ENCODE assay signal across 8 cellular contexts in the genomic region with DNA sequence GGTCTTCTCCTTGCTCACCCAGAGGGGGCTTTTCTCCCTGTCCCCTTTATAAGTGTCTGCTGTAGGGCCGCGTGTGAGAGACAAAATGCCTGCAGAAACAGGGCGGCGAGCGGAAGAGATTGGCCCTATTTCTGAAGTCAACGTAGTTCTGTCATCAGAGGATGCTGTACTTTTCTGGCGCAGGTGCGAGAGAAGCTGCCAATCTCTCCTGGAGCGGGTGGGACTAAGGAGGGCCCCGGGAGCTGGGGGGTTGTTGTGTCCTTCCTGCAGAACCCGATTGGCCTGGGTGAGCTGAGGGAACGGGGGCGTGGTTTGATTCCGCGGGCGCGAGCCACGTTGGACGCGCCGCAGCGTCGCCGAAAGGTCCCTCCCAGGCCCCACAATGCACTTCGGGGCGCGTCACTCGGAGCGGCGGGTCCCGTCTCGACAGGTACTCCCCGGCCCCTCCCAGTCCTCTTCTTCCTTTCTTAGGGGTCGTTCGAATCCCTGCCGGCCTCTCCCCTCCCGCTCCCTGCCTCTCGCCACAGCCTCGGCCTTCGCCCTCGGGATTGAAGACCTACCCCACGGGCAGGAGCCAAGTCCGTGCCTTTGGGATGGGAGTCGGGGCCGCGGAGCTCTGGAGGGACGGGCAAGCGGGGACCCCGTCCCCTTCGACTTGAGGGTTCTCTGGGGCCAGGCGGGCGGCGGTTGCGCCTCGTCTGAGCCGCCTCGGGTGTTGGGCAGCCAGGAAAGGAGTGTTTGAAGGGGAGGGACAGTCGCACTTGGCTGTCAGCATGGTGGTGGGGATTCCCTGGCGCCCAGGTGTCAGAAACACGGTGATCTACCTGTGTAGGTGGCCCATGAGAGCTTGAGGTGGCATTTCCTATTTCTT. TPM values are rescaled to one million over a fixed set of nuclear protein-coding genes. Genes with fewer than 3 reads are reported as not detected.
DNase-seq lines count a peak whose midpoint lies in the region; ATAC-seq and TF ChIP-seq lines count a peak whose summit lies in the region.

A gene with protein sequence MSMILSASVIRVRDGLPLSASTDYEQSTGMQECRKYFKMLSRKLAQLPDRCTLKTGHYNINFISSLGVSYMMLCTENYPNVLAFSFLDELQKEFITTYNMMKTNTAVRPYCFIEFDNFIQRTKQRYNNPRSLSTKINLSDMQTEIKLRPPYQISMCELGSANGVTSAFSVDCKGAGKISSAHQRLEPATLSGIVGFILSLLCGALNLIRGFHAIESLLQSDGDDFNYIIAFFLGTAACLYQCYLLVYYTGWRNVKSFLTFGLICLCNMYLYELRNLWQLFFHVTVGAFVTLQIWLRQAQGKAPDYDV (plus strand): TSS at position 387 of the 871 bp plus-strand sequence. CDS start 7,275 bp downstream, outside the sequence.

- peak in 1 of 2 donors; percentile 80 for TF ChIP-seq POLR2A in heart left ventricle (IDR thresholded peaks at IDR 0.05)
- TF ChIP-seq POLR2A in upper lobe of left lung (IDR thresholded peaks at IDR 0.05): peak in 3 of 4 donors; percentile 61 to 84 (median 62)

- 0% methylated on average over 24 to 60 of the region's 60 CpGs for WGBS in heart left ventricle, 4 donors
- WGBS in upper lobe of left lung, 2 donors: 0% methylated on average over 42 to 60 of the region's 60 CpGs

- peak within 1 kb of the TSS; percentile 56 to 93 (median 84) for H3K27ac ChIP-seq in heart left ventricle
- H3K27ac ChIP-seq in upper lobe of left lung: peak within 1 kb of the TSS; percentile 86 to 93 (median 92)

- H3K36me3 ChIP-seq in adipocyte (ENCODE audit: control insufficient read depth, insufficient read depth, low read length, severe bottlenecking) (no peaks in the 10 kb centered on the region), heart left ventricle (no peaks in the 10 kb centered on the region), upper lobe of left lung (no peaks in the 10 kb centered on the region)

- intact Hi-C loops in heart left ventricle (cut with DNase I): loop anchor here in 2 of 10 donors (5.0 to 10.0 kb wide), 3 partner anchors 134 to 174 kb away; partner anchors contain the start of genes PDIA5 (in 1 of the 2) and SEMA5B (in 1 of the 2)
- intact Hi-C loops in posterior cingulate gyrus (cut with DNase I): loop anchor here (5.0 kb wide), 1 partner anchor 134 kb away; the partner anchor contains the start of gene PDIA5

- DNase-seq in NCI-H1436 (lab: John Stamatoyannopoulos, UW) (peak; percentile 99), T follicular helper cell (ENCODE audit: low read depth) (peak; percentile 92), adipocyte (ENCODE audit: low read depth) (peak; percentile 97), heart left ventricle (peak; percentile 92 to 94 (median 93)), posterior cingulate gyrus (peak; percentile 83 to 99 (median 92)), upper lobe of left lung (peak; percentile 96 to 97)

- peak within 1 kb of the TSS; percentile 94 for H3K9ac ChIP-seq in adipocyte (ENCODE audit: low read length)

- ATAC-seq in HG02798 (IDR thresholded peaks at IDR 0.05; ENCODE audit: poor library complexity, unreplicated experiment) (peak; percentile 99), heart left ventricle (peak; percentile 98 to 100 (median 99)), upper lobe of left lung (ENCODE audit: low FRiP score in 2 of 2) (peak; percentile 99 to 100)

- H3K4me1 ChIP-seq in adipocyte (ENCODE audit: control insufficient read depth, insufficient read depth, low read length): peaks cover 11% of the 10 kb centered on the region
- H3K4me1 ChIP-seq in heart left ventricle: peaks cover 0 to 22% (median 10%) of the 10 kb centered on the region in 12 donors
- H3K4me1 ChIP-seq in upper lobe of left lung: peaks cover 3 to 9% (median 7%) of the 10 kb centered on the region in 4 donors

- H3K4me3 ChIP-seq in GM12875 (ENCODE audit: low read depth, low read length) (peak within 1 kb of the TSS; percentile 98), adipocyte (ENCODE audit: low read length) (peak within 1 kb of the TSS; percentile 97), heart left ventricle (peak within 1 kb of the TSS; percentile 74 to 99 (median 96)), upper lobe of left lung (peak within 1 kb of the TSS; percentile 77 to 96 (median 90))

- H3K27me3 ChIP-seq in adipocyte (replicated peaks; ENCODE audit: control insufficient read depth, insufficient read depth, low read length) (no peaks in the 10 kb centered on the region), heart left ventricle (no peaks in the 10 kb centered on the region), upper lobe of left lung (no peaks in the 10 kb centered on the region)

- H3K9me3 ChIP-seq in adipocyte (ENCODE audit: control insufficient read depth, low read length) (peaks cover 3% of the 10 kb centered on the region), heart left ventricle (peaks cover 0 to 10% (median 0%) of the 10 kb centered on the region in 12 donors), upper lobe of left lung (no peaks in the 10 kb centered on the region)

- TF ChIP-seq EP300 in upper lobe of left lung (IDR thresholded peaks at IDR 0.05): no peak

- TF ChIP-seq CTCF in GM12875 (IDR thresholded peaks at IDR 0.05; ENCODE audit: borderline replicate concordance, insufficient read depth, low read depth, low read length) (no peak), heart left ventricle (IDR thresholded peaks at IDR 0.05) (no peak), upper lobe of left lung (IDR thresholded peaks at IDR 0.05) (no peak)

RNA-seq across cellular contexts. Expression of the gene that starts here (rescaled TPM):
- total RNA-seq in heart left ventricle (10 to 100 TPM in 4 of 9 donors, 1 to 10 TPM in 5; 7.6 to 27.0 (median 10.0) TPM), upper lobe of left lung (10 to 100 TPM in 5 of 6 donors, 1 to 10 TPM in 1; 5.5 to 22.5 (median 12.3) TPM)
- polyA plus RNA-seq in heart left ventricle: 10 to 100 TPM in 1 of 2 donors, 1 to 10 TPM in 1; 2.2 to 18.0 TPM

Comparison
In these comparisons a context has a peak if more than half of its experiments do, and no peak if none do; other contexts are left out.
1. Peak in every context shown above with its lines: DNase-seq, ATAC-seq, H3K4me3 ChIP-seq and H3K27ac ChIP-seq.